30 cellular contexts compared by ENCODE assay signal in genomic region chr9:85213650-85214607, GRCh38.
A peak's percentile ranks its signal among the peaks of the same experiment; 100 is the strongest.
DNase-seq lines count a peak whose midpoint lies in the region; ATAC-seq, FAIRE-seq and TF ChIP-seq lines count a peak whose summit lies in the region.
"Had no signal": no experiment of that assay in that cellular context is flagged by ENCODE, and none has a peak within 500 bp of the region (broad histone marks: within the 10 kb centered on the region; RNA-seq: fewer than 3 reads in every experiment).

No MANE protein-coding gene starts in this region.

- no peaks in the 10 kb centered on the region for H3K4me1 Mint-ChIP-seq in CD14-positive monocyte
- H3K4me1 Mint-ChIP-seq: stimulated activated effector memory CD8-positive, alpha-beta T cell treated with anti-CD3 and anti-CD28 coated beads, Interleukin-12 subunit alpha, Interleukin-12 subunit beta, amount 100 ng/mL, for 72 hours had no signal

- peak; percentile 97 for FAIRE-seq in bronchial epithelial cell (lab: Jason Lieb, UNC)

- H3K9ac ChIP-seq in SK-N-SH (no peak overlapping the region), iPS-20b (ENCODE audit: low read depth, low read length) (peak overlapping the region; percentile 61)
- H3K9ac ChIP-seq: KMS-11, parathyroid adenoma had no signal

- no peak overlapping the region for H2AFZ ChIP-seq in SK-N-SH (ENCODE audit: low read depth)
- H2AFZ ChIP-seq: parathyroid adenoma had no signal

- H3K4me2 ChIP-seq in SK-N-SH: no peak overlapping the region
- H3K4me2 ChIP-seq: KMS-11 had no signal

- H3K9me3 Mint-ChIP-seq in CD14-positive monocyte: peaks cover 0 to 3% (median 0%) of the 10 kb centered on the region in 7 donors
- H3K9me3 Mint-ChIP-seq: neural crest cell had no signal

- intact Hi-C loops in uterus (cut with DNase I; ENCODE audit: low total_unique reads): no loop called here
- intact Hi-C loops in CD14-positive monocyte (cut with micrococcal nuclease): no loop called here

- H3K27me3 ChIP-seq in SK-N-SH (ENCODE audit: insufficient read depth) (no peaks in the 10 kb centered on the region), bronchial epithelial cell (ENCODE audit: control insufficient read depth, insufficient read depth, low read length) (no peaks in the 10 kb centered on the region), iPS-20b (ENCODE audit: insufficient read depth, low read length) (no peaks in the 10 kb centered on the region), uterus (no peaks in the 10 kb centered on the region)
- H3K27me3 ChIP-seq: MG63 had no signal

- H3K36me3 Mint-ChIP-seq in CD14-positive monocyte: no peaks in the 10 kb centered on the region
- H3K36me3 Mint-ChIP-seq: activated naive CD4-positive, alpha-beta T cell treated with anti-CD3 and anti-CD28 coated beads, Interleukin-2, amount 50 U/mL, for 72 hours; stimulated activated effector memory CD8-positive, alpha-beta T cell treated with anti-CD3 and anti-CD28 coated beads, Interleukin-12 subunit alpha, Interleukin-12 subunit beta, amount 100 ng/mL, for 72 hours had no signal

- no peak for TF ChIP-seq EP300 in SK-N-SH (IDR thresholded peaks at IDR 0.05; ENCODE audit: borderline replicate concordance in 1 of 2, low read depth in 1 of 2, low read length in 1 of 2)

- POLR2A ChIA-PET in SK-N-SH (lab: Yijun Ruan, JAX): no interaction called here

- H3F3A ChIP-seq in SK-N-SH (replicated peaks; ENCODE audit: insufficient read depth): peaks cover 3% of the 10 kb centered on the region

- H3K9me3 ChIP-seq in SK-N-SH (no peaks in the 10 kb centered on the region), iPS-20b (ENCODE audit: insufficient read depth, low read depth, low read length) (no peaks in the 10 kb centered on the region), uterus (no peaks in the 10 kb centered on the region)
- H3K9me3 ChIP-seq: MG63, transverse colon had no signal

- H3K27ac Mint-ChIP-seq in CD14-positive monocyte: no peak overlapping the region
- H3K27ac Mint-ChIP-seq: activated naive CD4-positive, alpha-beta T cell treated with anti-CD3 and anti-CD28 coated beads, Interleukin-2, amount 50 U/mL, for 72 hours; stimulated activated effector memory CD8-positive, alpha-beta T cell treated with anti-CD3 and anti-CD28 coated beads, Interleukin-12 subunit alpha, Interleukin-12 subunit beta, amount 100 ng/mL, for 72 hours had no signal

- peaks cover 0 to 2% (median 2%) of the 10 kb centered on the region in 3 donors for H3K27me3 Mint-ChIP-seq in CD14-positive monocyte (ENCODE audit: low read depth in 3 of 3)

- TF ChIP-seq RAD21 in SK-N-SH (IDR thresholded peaks at IDR 0.05; ENCODE audit: low read length): no peak

- H3K4me1 ChIP-seq in SK-N-SH (ENCODE audit: control insufficient read depth in 1 of 2, insufficient read depth in 2 of 2, low read depth in 1 of 2, low read length in 1 of 2) (0 out of 4 replicates have a peak, but pooled peaks cover 0 to 3% of the 10 kb centered on the region in 2 experiments), iPS-20b (ENCODE audit: insufficient read depth, low read length) (peaks cover 25% of the 10 kb centered on the region), uterus (no peaks in the 10 kb centered on the region)
- H3K4me1 ChIP-seq: parathyroid adenoma, transverse colon had no signal

- no peaks in the 10 kb centered on the region for H4K20me1 ChIP-seq in SK-N-SH (ENCODE audit: insufficient read depth)

- H3K36me3 ChIP-seq in SK-N-SH (replicated peaks in 1 of 2; ENCODE audit: control insufficient read depth in 1 of 2, insufficient read depth in 2 of 2, low read length in 1 of 2) (no peaks in the 10 kb centered on the region), bronchial epithelial cell (ENCODE audit: control insufficient read depth, insufficient read depth, low read length) (no peaks in the 10 kb centered on the region), iPS-20b (ENCODE audit: insufficient read depth, low read depth, low read length) (no peaks in the 10 kb centered on the region), uterus (no peaks in the 10 kb centered on the region)
- H3K36me3 ChIP-seq: MG63, transverse colon, WERI-Rb-1 had no signal

- TF ChIP-seq CTCF in SK-N-SH (IDR thresholded peaks at IDR 0.05) (no peak), bronchial epithelial cell (IDR thresholded peaks at IDR 0.05; ENCODE audit: insufficient read depth, low read length, severe bottlenecking) (no peak), uterus (IDR thresholded peaks at IDR 0.05) (no peak), CD14-positive monocyte (IDR thresholded peaks at IDR 0.05) (no peak)

- H3K27ac ChIP-seq in SK-N-SH (ENCODE audit: low read depth in 2 of 2, low read length in 1 of 2) (no peak overlapping the region), iPS-20b (ENCODE audit: low read length) (no peak overlapping the region), uterus (no peak overlapping the region)
- H3K27ac ChIP-seq: C4-2B, coronary artery, KMS-11, parathyroid adenoma, transverse colon, WERI-Rb-1 had no signal

- 59% methylated on average over 4 of the region's 4 CpGs for WGBS in SK-N-SH (ENCODE audit: low lambda C conversion rate)

- no peak for TF ChIP-seq POLR2A in uterus (IDR thresholded peaks at IDR 0.05)

- H3K4me3 ChIP-seq in SK-N-SH (ENCODE audit: low read depth in 2 of 2, low read length in 1 of 2): no peak overlapping the region
- H3K4me3 ChIP-seq in bronchial epithelial cell (ENCODE audit: low read depth, low read length): no peak overlapping the region
- peak overlapping the region; percentile 33; the same call in 1 of the 2 replicates for H3K4me3 ChIP-seq in iPS-20b (ENCODE audit: low read length)
- no peak overlapping the region for H3K4me3 ChIP-seq in uterus
- H3K4me3 ChIP-seq: coronary artery, MG63, transverse colon had no signal

- H3K4me3 Mint-ChIP-seq in CD14-positive monocyte: no peak overlapping the region
- H3K4me3 Mint-ChIP-seq: neural crest cell; stimulated activated effector memory CD8-positive, alpha-beta T cell treated with anti-CD3 and anti-CD28 coated beads, Interleukin-12 subunit alpha, Interleukin-12 subunit beta, amount 100 ng/mL, for 72 hours had no signal

- H3K79me2 ChIP-seq in SK-N-SH (ENCODE audit: insufficient read depth): no peaks in the 10 kb centered on the region
- H3K79me2 ChIP-seq: parathyroid adenoma had no signal

- DNase-seq in SK-N-SH (no peak), bronchial epithelial cell (ENCODE audit: low read depth) (no peak), uterus (no peak), CD14-positive monocyte (ENCODE audit: low spot score) (no peak), RPMI8226 (no peak), NCI-H2196 (lab: John Stamatoyannopoulos, UW; ENCODE audit: unreplicated experiment) (no peak)
- DNase-seq: 8988T; activated CD4-positive, alpha-beta T cell treated with anti-CD3 and anti-CD28 coated beads, Interleukin-2, amount 50 U/mL, for 1 hour; activated effector memory CD4-positive, alpha-beta T cell treated with Interleukin-2 at 50 U/mL for 16 hours; activated T-cell treated with anti-CD3 and anti-CD28 coated beads, Interleukin-2, amount 50 U/mL, for 1 hour; DND-41; effector CD8-positive, alpha-beta T cell; NCI-H2029 treated with DMSO at 0.1 percent for 48 hours; NCI-H2227 treated with DMSO at 0.1 percent for 48 hours; NCI-H526 treated with DMSO at 0.1 percent for 48 hours; retina; SIG-M5; T-helper 9 cell; WERI-Rb-1 had no signal

- no peak for ATAC-seq in SK-N-SH treated with all-trans-retinoic acid at 6 μM for 48 hours

- CTCF ChIA-PET in SK-N-SH (lab: Yijun Ruan, JAX): no interaction called here

- no peaks in the 10 kb centered on the region for H3K9me2 ChIP-seq in SK-N-SH

TF ChIP-seq in SK-N-SH treated with all-trans-retinoic acid at 6 μM for 48 hours, 23 proteins besides CTCF, POLR2A, EP300 and RAD21:
- TF ChIP-seq ISL1 (CRISPR knock-in tag; IDR thresholded peaks at IDR 0.05): peak; percentile 71
- no peak for TF ChIP-seq POU6F1 (CRISPR knock-in tag; IDR thresholded peaks at IDR 0.05; ENCODE audit: borderline replicate concordance, low read depth)

TF ChIP-seq in SK-N-SH, 30 proteins besides CTCF, POLR2A, EP300 and RAD21:
- TF ChIP-seq ZBTB33 (IDR thresholded peaks at IDR 0.05; ENCODE audit: borderline replicate concordance, low read depth): no peak
- TF ChIP-seq RXRA (IDR thresholded peaks at IDR 0.05; ENCODE audit: borderline replicate concordance, low read depth): no peak
- TF ChIP-seq GATA2 (CRISPR knock-in tag; IDR thresholded peaks at IDR 0.05): no peak
